ENCODE assay signal across 2 cellular contexts in the genomic region with DNA sequence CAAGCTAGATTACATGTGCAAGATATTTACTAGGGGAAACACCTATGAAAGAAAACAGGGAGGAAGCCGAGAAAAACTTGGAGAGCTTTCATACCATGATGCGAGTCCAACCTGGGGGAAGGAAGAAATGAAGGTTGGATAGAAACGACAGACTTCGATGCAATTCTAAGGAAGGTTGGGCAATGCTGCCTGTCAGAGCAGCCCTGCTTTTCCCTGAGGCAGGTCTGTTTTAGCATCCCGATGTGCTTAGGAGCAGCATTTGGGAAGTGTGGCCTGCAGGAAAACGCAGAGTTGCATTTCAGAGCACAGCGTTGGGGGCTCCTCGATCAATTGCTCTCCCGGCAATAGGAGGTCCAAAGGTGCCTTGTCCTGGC.
TF ChIP-seq lines count a peak whose summit lies in the region.

No MANE protein-coding gene starts in this region.

TF ChIP-seq in IMR-90, 13 proteins besides CTCF, POLR2A, EP300 and RAD21:
- TF ChIP-seq, protein P1, sequence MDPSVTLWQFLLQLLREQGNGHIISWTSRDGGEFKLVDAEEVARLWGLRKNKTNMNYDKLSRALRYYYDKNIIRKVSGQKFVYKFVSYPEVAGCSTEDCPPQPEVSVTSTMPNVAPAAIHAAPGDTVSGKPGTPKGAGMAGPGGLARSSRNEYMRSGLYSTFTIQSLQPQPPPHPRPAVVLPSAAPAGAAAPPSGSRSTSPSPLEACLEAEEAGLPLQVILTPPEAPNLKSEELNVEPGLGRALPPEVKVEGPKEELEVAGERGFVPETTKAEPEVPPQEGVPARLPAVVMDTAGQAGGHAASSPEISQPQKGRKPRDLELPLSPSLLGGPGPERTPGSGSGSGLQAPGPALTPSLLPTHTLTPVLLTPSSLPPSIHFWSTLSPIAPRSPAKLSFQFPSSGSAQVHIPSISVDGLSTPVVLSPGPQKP (IDR thresholded peaks at IDR 0.05; ENCODE audit: borderline replicate concordance, low read depth, low read length): no peak
- TF ChIP-seq RFX5 (IDR thresholded peaks at IDR 0.05; ENCODE audit: low read depth, low read length): no peak
- TF ChIP-seq CEBPB (IDR thresholded peaks at IDR 0.05; ENCODE audit: low read depth, low read length): no peak
- TF ChIP-seq RCOR1 (IDR thresholded peaks at IDR 0.05; ENCODE audit: insufficient replicate concordance, low read length): no peak
- no peak for TF ChIP-seq MXI1 (IDR thresholded peaks at IDR 0.05; ENCODE audit: borderline replicate concordance, low read depth, low read length)
- TF ChIP-seq MAFK (IDR thresholded peaks at IDR 0.05; ENCODE audit: low read depth, low read length): no peak
- no peak for TF ChIP-seq BHLHE40 (IDR thresholded peaks at IDR 0.05; ENCODE audit: low read depth, low read length)
- no peak for TF ChIP-seq MAZ (IDR thresholded peaks at IDR 0.05; ENCODE audit: borderline replicate concordance, low read depth, low read length)
- no peak for TF ChIP-seq NFE2L2 (IDR thresholded peaks at IDR 0.05; ENCODE audit: low read depth, low read length)
- no peak for TF ChIP-seq FOS (IDR thresholded peaks at IDR 0.05; ENCODE audit: low read depth, low read length)
- no peak for TF ChIP-seq CHD1 (IDR thresholded peaks at IDR 0.05; ENCODE audit: low read depth, low read length)
- no peak for TF ChIP-seq SMC3 (IDR thresholded peaks at IDR 0.05; ENCODE audit: low read depth, low read length)
- no peak for TF ChIP-seq USF2 (IDR thresholded peaks at IDR 0.05; ENCODE audit: low read depth, low read length)

TF ChIP-seq in K562, 482 proteins besides CTCF, POLR2A, EP300 and RAD21:
- TF ChIP-seq USF2 (CRISPR knock-in tag; IDR thresholded peaks at IDR 0.05) (no peak), ZNF134 (CRISPR knock-in tag; conservative IDR thresholded peaks at IDR 0.05) (no peak), ZNF324 (CRISPR knock-in tag; IDR thresholded peaks at IDR 0.05) (no peak), CEBPG (CRISPR knock-in tag; IDR thresholded peaks at IDR 0.05) (peak; percentile 62), CEBPG (tag; conservative IDR thresholded peaks at IDR 0.05 in 1 of 2, IDR thresholded peaks at IDR 0.05 in 1 of 2) (no peak), ZNF589 (CRISPR knock-in tag; IDR thresholded peaks at IDR 0.05; ENCODE audit: low read depth) (0 out of 2 replicates have a peak, but pooled peaks have one; percentile 8), ZNF740 (CRISPR knock-in tag; IDR thresholded peaks at IDR 0.05) (no peak), ZNF740 (tag; IDR thresholded peaks at IDR 0.05) (no peak), HNRNPLL (IDR thresholded peaks at IDR 0.05; ENCODE audit: low read depth, low read length, poor library complexity, severe bottlenecking) (no peak), ARNT (IDR thresholded peaks at IDR 0.05) (no peak)
- TF ChIP-seq, protein P2, sequence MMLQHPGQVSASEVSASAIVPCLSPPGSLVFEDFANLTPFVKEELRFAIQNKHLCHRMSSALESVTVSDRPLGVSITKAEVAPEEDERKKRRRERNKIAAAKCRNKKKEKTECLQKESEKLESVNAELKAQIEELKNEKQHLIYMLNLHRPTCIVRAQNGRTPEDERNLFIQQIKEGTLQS (IDR thresholded peaks at IDR 0.05): no peak
- TF ChIP-seq, protein P2 (CRISPR knock-in tag; conservative IDR thresholded peaks at IDR 0.05): no peak
TF ChIP-seq in K562: peak in this region for 2.
